Comparison of ENCODE assay signal across 8 cellular contexts in the genomic region with DNA sequence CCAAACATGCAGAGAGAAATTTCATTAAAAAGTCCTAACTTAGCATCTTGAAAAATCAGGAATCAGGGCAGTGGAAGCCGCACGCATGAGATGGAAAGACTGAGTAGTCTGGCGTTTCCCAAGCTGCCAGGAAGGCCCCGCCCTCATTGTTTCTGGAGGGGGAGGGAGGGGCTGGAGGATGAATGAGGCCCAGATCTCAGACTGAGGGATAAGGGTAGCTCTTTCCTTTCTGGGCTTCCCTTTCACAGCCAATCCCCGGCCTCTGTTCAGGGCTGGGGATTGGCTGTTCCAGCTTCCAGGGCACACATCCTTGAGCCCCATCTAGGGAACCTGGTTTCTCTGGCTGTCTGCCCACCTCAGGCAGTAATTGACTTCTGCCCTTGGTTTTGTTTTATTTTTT. TPM values are rescaled to one million over a fixed set of nuclear protein-coding genes. Genes with fewer than 3 reads are reported as not detected.
DNase-seq lines count a peak whose midpoint lies in the region; ATAC-seq lines count a peak whose summit lies in the region.

No MANE protein-coding gene starts in this region.

- DNase-seq in DMS153 treated with DMSO at 0.1 percent for 48 hours (lab: John Stamatoyannopoulos, UW; ENCODE audit: unreplicated experiment) (peak; percentile 22), NCI-H2227 (lab: John Stamatoyannopoulos, UW; ENCODE audit: unreplicated experiment) (peak; percentile 81), mesenchymal stem cell (peak; percentile 96), NCI-H1436 treated with DMSO at 0.1 percent for 48 hours (lab: John Stamatoyannopoulos, UW) (no peak), NCI-H187 treated with DMSO at 0.1 percent for 48 hours (lab: John Stamatoyannopoulos, UW) (no peak)
- DNase-seq in natural killer cell treated with Interleukin-12 subunit alpha and Interleukin-12 subunit beta and Interleukin-15 and Interleukin-18, amount 100 ng/mL, for 72 hours (ENCODE audit: low spot score) = no peak

- H3K18ac ChIP-seq in mesenchymal stem cell (ENCODE audit: low read depth in 1 of 2, low read length in 2 of 2) = no peak overlapping the region

- H3K27me3 Mint-ChIP-seq in natural killer cell treated with Interleukin-12 subunit alpha and Interleukin-12 subunit beta and Interleukin-15 and Interleukin-18, amount 100 ng/mL, for 72 hours = no peaks in the 10 kb centered on the region

- WGBS in mesenchymal stem cell = 5% methylated on average over 5 of the region's 5 CpGs

- H3K27me3 ChIP-seq in duodenal mucosa (ENCODE audit: control insufficient read depth in 1 of 2, insufficient read depth in 2 of 2, low read length in 2 of 2) (no peaks in the 10 kb centered on the region), mesenchymal stem cell (ENCODE audit: control insufficient read depth in 1 of 2, insufficient read depth in 1 of 2, low read length in 2 of 2) (no peaks in the 10 kb centered on the region)

- no peak overlapping the region for H4K8ac ChIP-seq in mesenchymal stem cell (ENCODE audit: low read length)

- H3K4me2 ChIP-seq in mesenchymal stem cell (ENCODE audit: low read length, poor library complexity, severe bottlenecking) = no peak overlapping the region

- no peak for ATAC-seq in HG02973 (IDR thresholded peaks at IDR 0.05; ENCODE audit: unreplicated experiment)
- no peak for ATAC-seq in natural killer cell treated with Interleukin-12 subunit alpha and Interleukin-12 subunit beta and Interleukin-15 and Interleukin-18, amount 100 ng/mL, for 72 hours

- H3K27ac Mint-ChIP-seq in natural killer cell treated with Interleukin-12 subunit alpha and Interleukin-12 subunit beta and Interleukin-15 and Interleukin-18, amount 100 ng/mL, for 72 hours = no peak overlapping the region

- H3K4ac ChIP-seq in mesenchymal stem cell (ENCODE audit: low read depth in 1 of 2, low read length in 2 of 2) = no peak overlapping the region

- no peaks in the 10 kb centered on the region for H3K9me3 Mint-ChIP-seq in natural killer cell treated with Interleukin-12 subunit alpha and Interleukin-12 subunit beta and Interleukin-15 and Interleukin-18, amount 100 ng/mL, for 72 hours

- peaks cover 14 to 16% of the 10 kb centered on the region in 2 donors for H3K4me1 Mint-ChIP-seq in natural killer cell treated with Interleukin-12 subunit alpha and Interleukin-12 subunit beta and Interleukin-15 and Interleukin-18, amount 100 ng/mL, for 72 hours (ENCODE audit: low read depth in 2 of 2)

- no peak overlapping the region for H4K91ac ChIP-seq in mesenchymal stem cell (ENCODE audit: low read length)

- H3K27ac ChIP-seq in duodenal mucosa (ENCODE audit: low read depth, low read length) = peak overlapping the region; percentile 8
- H3K27ac ChIP-seq in mesenchymal stem cell (ENCODE audit: low read length, poor library complexity, severe bottlenecking) = no peak overlapping the region

- no peak overlapping the region for H2BK12ac ChIP-seq in mesenchymal stem cell (ENCODE audit: low read length in 2 of 2)

- no peak overlapping the region for H3K4me3 Mint-ChIP-seq in natural killer cell treated with Interleukin-12 subunit alpha and Interleukin-12 subunit beta and Interleukin-15 and Interleukin-18, amount 100 ng/mL, for 72 hours

- H3K4me1 ChIP-seq in duodenal mucosa (ENCODE audit: control insufficient read depth in 1 of 2, insufficient read depth in 2 of 2, low read length in 2 of 2) (peaks cover 8 to 9% of the 10 kb centered on the region in 2 donors), mesenchymal stem cell (ENCODE audit: control insufficient read depth, insufficient read depth, low read depth, low read length) (peaks cover 7% of the 10 kb centered on the region)

- H3K36me3 ChIP-seq in duodenal mucosa (ENCODE audit: control insufficient read depth in 1 of 2, insufficient read depth in 2 of 2, low read length in 2 of 2) = peaks cover 13 to 32% of the 10 kb centered on the region in 2 donors
- peaks cover 32 to 35% of the 10 kb centered on the region in 2 experiments for H3K36me3 ChIP-seq in mesenchymal stem cell (ENCODE audit: control insufficient read depth in 1 of 2, insufficient read depth in 2 of 2, low read depth in 1 of 2, low read length in 2 of 2)

- H3K9ac ChIP-seq in duodenal mucosa (ENCODE audit: low read depth in 1 of 2, low read length in 2 of 2) = no peak overlapping the region
- peak overlapping the region; percentile 67 for H3K9ac ChIP-seq in mesenchymal stem cell (ENCODE audit: low read length)

- H2AFZ ChIP-seq in mesenchymal stem cell (ENCODE audit: low read depth, low read length) = no peak overlapping the region

- no peak overlapping the region for H2BK5ac ChIP-seq in mesenchymal stem cell (ENCODE audit: low read depth, low read length, poor library complexity, severe bottlenecking)

- no peak overlapping the region for H2AK5ac ChIP-seq in mesenchymal stem cell (ENCODE audit: low read length, severe bottlenecking)

- H3K23ac ChIP-seq in mesenchymal stem cell (ENCODE audit: low read length in 2 of 2) = no peak overlapping the region

- H3K4me3 ChIP-seq in duodenal mucosa (ENCODE audit: low read depth in 1 of 2, low read length in 2 of 2) = no peak overlapping the region
- no peak overlapping the region for H3K4me3 ChIP-seq in mesenchymal stem cell (ENCODE audit: insufficient read depth in 1 of 2, low read depth in 1 of 2, low read length in 2 of 2)

- no peak overlapping the region for H2BK120ac ChIP-seq in mesenchymal stem cell (ENCODE audit: low read depth, low read length)

- H3K79me1 ChIP-seq in mesenchymal stem cell (replicated peaks; ENCODE audit: low read length, poor library complexity, severe bottlenecking) = peaks cover 18% of the 10 kb centered on the region

- H3K36me3 Mint-ChIP-seq in natural killer cell treated with Interleukin-12 subunit alpha and Interleukin-12 subunit beta and Interleukin-15 and Interleukin-18, amount 100 ng/mL, for 72 hours = peaks cover 3% of the 10 kb centered on the region

- no peak overlapping the region for H3K14ac ChIP-seq in mesenchymal stem cell (ENCODE audit: low read length in 2 of 2)

- H3K9me3 ChIP-seq in duodenal mucosa (ENCODE audit: control insufficient read depth in 1 of 2, low read length in 2 of 2) = no peaks in the 10 kb centered on the region
- no peaks in the 10 kb centered on the region for H3K9me3 ChIP-seq in mesenchymal stem cell (ENCODE audit: control insufficient read depth, low read length)

- no peak overlapping the region for H2BK15ac ChIP-seq in mesenchymal stem cell (ENCODE audit: low read depth, poor library complexity, severe bottlenecking)

RNA-seq across cellular contexts. Expression of gene C19orf53, which starts 7.3 kb away (rescaled TPM):
- polyA plus RNA-seq in mesenchymal stem cell (2013, experiment 1 of 2) = 327 TPM
- polyA plus RNA-seq in mesenchymal stem cell (2013, experiment 2 of 2) = 323 TPM
- total RNA-seq in natural killer cell treated with Interleukin-12 subunit alpha and Interleukin-12 subunit beta and Interleukin-15 and Interleukin-18, amount 100 ng/mL, for 72 hours = 10 to 100 TPM; 53.0 to 83.6 TPM

RNA-seq across cellular contexts. Expression of gene ZSWIM4, which starts 13.7 kb away (rescaled TPM):
- polyA plus RNA-seq in mesenchymal stem cell (2013, experiment 1 of 2) = 6.3 TPM
- 6.2 TPM for polyA plus RNA-seq in mesenchymal stem cell (2013, experiment 2 of 2)
- total RNA-seq in natural killer cell treated with Interleukin-12 subunit alpha and Interleukin-12 subunit beta and Interleukin-15 and Interleukin-18, amount 100 ng/mL, for 72 hours = 1 to 10 TPM; 8.3 to 9.7 TPM

RNA-seq across cellular contexts. Expression of gene MRI1, which starts 17.2 kb away (rescaled TPM):
- 26.1 TPM for polyA plus RNA-seq in mesenchymal stem cell (2013, experiment 1 of 2)
- 24.1 TPM for polyA plus RNA-seq in mesenchymal stem cell (2013, experiment 2 of 2)
- 10 to 100 TPM; 29.1 to 70.0 TPM for total RNA-seq in natural killer cell treated with Interleukin-12 subunit alpha and Interleukin-12 subunit beta and Interleukin-15 and Interleukin-18, amount 100 ng/mL, for 72 hours

Comparison
In these comparisons a context has a peak if more than half of its experiments do, and no peak if none do; other contexts are left out.
1. DNase-seq: peak in DMS153 treated with DMSO at 0.1 percent for 48 hours (single experiment), NCI-H2227 (single experiment) and mesenchymal stem cell (single experiment); none in natural killer cell treated with Interleukin-12 subunit alpha and Interleukin-12 subunit beta and Interleukin-15 and Interleukin-18, amount 100 ng/mL, for 72 hours (single experiment), NCI-H1436 treated with DMSO at 0.1 percent for 48 hours (single experiment) and NCI-H187 treated with DMSO at 0.1 percent for 48 hours (single experiment).